Comparison of ENCODE assay signal across 30 cellular contexts in genomic region chr6:35501784-35502183, GRCh38. TPM values are rescaled to one million over a fixed set of nuclear protein-coding genes. Genes with fewer than 3 reads are reported as not detected.
"Had no signal": no experiment of that assay in that cellular context is flagged by ENCODE, and none has a peak within 500 bp of the region (broad histone marks: within the 10 kb centered on the region; RNA-seq: fewer than 3 reads in every experiment).

No MANE protein-coding gene starts in this region.

- H3K27ac ChIP-seq: ascending aorta, cardiac muscle cell, SJSA1 had no signal

- DNase-seq: activated CD4-positive, alpha-beta T cell treated with anti-CD3 and anti-CD28 coated beads for 36 hours; activated CD4-positive, alpha-beta T cell treated with anti-CD3 and anti-CD28 coated beads, Interleukin-2, amount 10 ng/mL, durations not matched to agents 7 days and 5 days; activated CD4-positive, alpha-beta T cell treated with anti-CD3 and anti-CD28 coated beads, Interleukin-2, amount 50 U/mL, for 48 hours; activated CD8-positive, alpha-beta T cell treated with anti-CD3 and anti-CD28 coated beads, Interleukin-2, amount 10 ng/mL, durations not matched to agents 7 days and 5 days; activated gamma-delta T cell; activated naive CD4-positive, alpha-beta T cell treated with Interleukin-2 at 50 U/mL for 16 hours; activated naive CD8-positive, alpha-beta T cell treated with anti-CD3 and anti-CD28 coated beads for 36 hours; activated T-cell treated with anti-CD3 and anti-CD28 coated beads, Interleukin-2, amount 50 U/mL, for 24 hours; amygdala; Karpas-422; KBM-7; NCI-H1048; NCI-H1105 treated with DMSO at 0.1 percent for 48 hours; NCI-H1436; NCI-H1694; NCI-H1930; NCI-H2081 treated with DMSO at 0.1 percent for 48 hours; NCI-H345; NCI-H524 treated with DMSO at 0.1 percent for 48 hours; SHP77 treated with DMSO at 0.1 percent for 48 hours; SK-N-SH had no signal

- H3K36me3 ChIP-seq: ascending aorta, cardiac muscle cell had no signal

- ATAC-seq: activated CD4-positive, alpha-beta T cell treated with anti-CD3 and anti-CD28 coated beads for 36 hours; activated CD8-positive, alpha-beta T cell treated with anti-CD3 and anti-CD28 coated beads, Interleukin-2, amount 10 ng/mL, durations not matched to agents 7 days and 5 days; Panc1 had no signal

- H3K9ac ChIP-seq: SK-N-SH had no signal

- H3K27me3 ChIP-seq: cardiac muscle cell, SJSA1 had no signal

- FAIRE-seq: TTC549 had no signal

- H3K4me2 ChIP-seq: SK-N-SH had no signal

- H3K4me3 ChIP-seq: ascending aorta, cardiac muscle cell, SJSA1 had no signal

- H3K9me3 ChIP-seq: ascending aorta, SJSA1, SK-N-SH had no signal

RNA-seq across cellular contexts. Expression of gene TULP1, which starts 10.9 kb away (rescaled TPM):
- total RNA-seq: activated CD4-positive, alpha-beta T cell treated with anti-CD3 and anti-CD28 coated beads for 36 hours; activated CD4-positive, alpha-beta T cell treated with anti-CD3 and anti-CD28 coated beads, Interleukin-2, amount 10 ng/mL, durations not matched to agents 7 days and 5 days; activated CD8-positive, alpha-beta T cell treated with anti-CD3 and anti-CD28 coated beads, Interleukin-2, amount 10 ng/mL, durations not matched to agents 7 days and 5 days; activated naive CD8-positive, alpha-beta T cell treated with anti-CD3 and anti-CD28 coated beads for 36 hours; activated T-helper 2 cell treated with anti-CD3 and anti-CD28 coated beads, Interferon-gamma antibody, Interleukin-2, Interleukin-4, amounts not matched to agents 10 μg/mL and 5 μg/mL and 100 μg/mL, durations not matched to agents 14 hours and 24 hours and 36 hours; ascending aorta; MCF 10A; NCI-H460; RPMI7951; SJSA1 had no signal
- polyA plus RNA-seq: SK-N-SH had no signal
